Comparison of ENCODE assay signal across 22 cellular contexts in the genomic region with DNA sequence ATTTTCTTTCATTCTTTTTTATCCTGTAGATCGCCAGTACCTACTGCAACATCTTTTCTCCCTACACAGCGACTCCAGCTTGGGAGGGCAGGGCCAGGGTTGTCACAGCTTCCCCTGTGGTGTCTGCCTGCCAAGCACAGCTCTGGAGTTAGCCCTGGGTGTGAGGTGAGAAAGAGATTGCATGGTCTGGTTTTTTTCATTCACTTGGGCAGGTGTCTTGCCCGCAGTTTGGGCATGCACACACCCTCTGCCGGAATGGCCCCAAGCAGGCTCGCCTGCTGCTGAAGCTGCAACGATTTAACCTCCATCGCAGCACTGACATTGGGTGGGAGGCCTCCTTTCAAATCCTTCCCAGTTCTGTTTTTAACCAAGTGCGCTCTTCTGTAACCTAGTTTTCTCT.
"Had no signal": no experiment of that assay in that cellular context is flagged by ENCODE, and none has a peak within 500 bp of the region (broad histone marks: within the 10 kb centered on the region; RNA-seq: fewer than 3 reads in every experiment).

No MANE protein-coding gene starts in this region.

- H3K27me3 Mint-ChIP-seq: activated naive CD8-positive, alpha-beta T cell treated with anti-CD3 and anti-CD28 coated beads, Interleukin-2, amount 50 U/mL, for 24 hours had no signal

- DNase-seq: activated CD4-positive, alpha-beta T cell treated with anti-CD3 and anti-CD28 coated beads for 4 hours; activated CD4-positive, alpha-beta T cell treated with anti-CD3 and anti-CD28 coated beads, Interleukin-2, amount 50 U/mL, for 4 hours; activated CD8-positive, alpha-beta memory T cell treated with anti-CD3 and anti-CD28 coated beads, Interleukin-2, amount 50 U/mL, for 48 hours; activated CD8-positive, alpha-beta T cell treated with anti-CD3 and anti-CD28 coated beads, Interleukin-2, amount 10 ng/mL, durations not matched to agents 7 days and 5 days; activated naive CD8-positive, alpha-beta T cell treated with anti-CD3 and anti-CD28 coated beads, Interleukin-2, amount 50 U/mL, for 24 hours; activated T-cell treated with anti-CD3 and anti-CD28 coated beads, Interleukin-2, amount 50 U/mL, for 1 hour; amniotic stem cell; body of pancreas; NCI-H1092; NCI-H1417; NCI-H1930; NCI-H2171 treated with DMSO at 0.1 percent for 48 hours; NCI-H226; NCI-H526 treated with DMSO at 0.1 percent for 48 hours; Peyer's patch; SHP77 treated with DMSO at 0.1 percent for 48 hours had no signal

- H3K4me1 Mint-ChIP-seq: activated naive CD8-positive, alpha-beta T cell treated with anti-CD3 and anti-CD28 coated beads, Interleukin-2, amount 50 U/mL, for 24 hours had no signal

- H3K4me1 ChIP-seq: body of pancreas, Peyer's patch had no signal

- H3K27ac Mint-ChIP-seq: activated CD8-positive, alpha-beta T cell treated with anti-CD3 and anti-CD28 coated beads, Interleukin-2, amount 10 ng/mL, durations not matched to agents 7 days and 5 days; activated naive CD4-positive, alpha-beta T cell treated with anti-CD3 and anti-CD28 coated beads, Interleukin-2, amount 50 U/mL, for 72 hours; activated naive CD8-positive, alpha-beta T cell treated with anti-CD3 and anti-CD28 coated beads, Interleukin-2, amount 50 U/mL, for 24 hours; T-helper 1 cell treated with Interleukin-12 subunit alpha and Interleukin-12 subunit beta and Interleukin-4 antibody, amounts not matched to agents 30 μg/mL and 1 μg/mL, for 36 hours had no signal

- H3K27me3 ChIP-seq: ascending aorta, body of pancreas, Peyer's patch had no signal

- H3K4me3 Mint-ChIP-seq: activated CD8-positive, alpha-beta T cell treated with anti-CD3 and anti-CD28 coated beads, Interleukin-2, amount 10 ng/mL, durations not matched to agents 7 days and 5 days; activated naive CD8-positive, alpha-beta T cell treated with anti-CD3 and anti-CD28 coated beads, Interleukin-2, amount 50 U/mL, for 24 hours; T-helper 1 cell treated with Interleukin-12 subunit alpha and Interleukin-12 subunit beta and Interleukin-4 antibody, amounts not matched to agents 30 μg/mL and 1 μg/mL, for 36 hours had no signal

- H3K9me3 ChIP-seq: ascending aorta, body of pancreas, Peyer's patch had no signal

- ATAC-seq: activated CD4-positive, CD25-positive, alpha-beta regulatory T cell treated with anti-CD3 and anti-CD28 coated beads, Interleukin-2, amount 50 U/mL, for 24 hours; activated CD8-positive, alpha-beta T cell treated with anti-CD3 and anti-CD28 coated beads, Interleukin-2, amount 10 ng/mL, durations not matched to agents 7 days and 5 days; activated naive CD4-positive, alpha-beta T cell treated with anti-CD3 and anti-CD28 coated beads, Interleukin-2, amount 50 U/mL, for 72 hours; activated naive CD8-positive, alpha-beta T cell treated with anti-CD3 and anti-CD28 coated beads, Interleukin-2, amount 50 U/mL, for 24 hours; body of pancreas had no signal

- H3K9me3 Mint-ChIP-seq: activated naive CD4-positive, alpha-beta T cell treated with anti-CD3 and anti-CD28 coated beads, Interleukin-2, amount 50 U/mL, for 72 hours; activated naive CD8-positive, alpha-beta T cell treated with anti-CD3 and anti-CD28 coated beads, Interleukin-2, amount 50 U/mL, for 24 hours; T-helper 1 cell treated with Interleukin-12 subunit alpha and Interleukin-12 subunit beta and Interleukin-4 antibody, amounts not matched to agents 30 μg/mL and 1 μg/mL, for 36 hours had no signal

- H3K4me3 ChIP-seq: ascending aorta, body of pancreas, Peyer's patch had no signal

- H3K27ac ChIP-seq: ascending aorta, body of pancreas, KMS-11, Peyer's patch, RWPE1 had no signal
